ENCODE assay signal across 6 cellular contexts in genomic region chr15:85267158-85267857, GRCh38.
DNase-seq lines count a peak whose midpoint lies in the region; ATAC-seq, FAIRE-seq and TF ChIP-seq lines count a peak whose summit lies in the region.
"Not testable (repeated sequence)": the region's sequence is repeated elsewhere in the genome, so short reads cannot be mapped to it uniquely, and the experiment has no call there.

No MANE protein-coding gene starts in this region.

- H3K36me3 ChIP-seq in Panc1 (ENCODE audit: control insufficient read depth, insufficient read depth, low read length); K562 (ENCODE audit: control insufficient read depth, insufficient read depth, low read length); right atrium auricular region; HepG2 (replicated peaks in 1 of 2; ENCODE audit: control insufficient read depth in 1 of 2, insufficient read depth in 2 of 2, low read length in 2 of 2): not testable (repeated sequence)

- not testable (repeated sequence) for H3K4me2 ChIP-seq in K562 (ENCODE audit: insufficient read depth, low read length); HepG2 (ENCODE audit: low read depth, low read length)

- H3K4me3 Mint-ChIP-seq in stimulated activated memory B cell treated with anti-CD40 and anti-IgM and Interleukin-4, amounts not matched to agents 10 μg/mL and 1 μg/mL and 100 μg/mL, for 72 hours: not testable (repeated sequence)

- not testable (repeated sequence) for H3K79me2 ChIP-seq in K562 (ENCODE audit: control insufficient read depth, insufficient read depth, low read length); HepG2 (ENCODE audit: insufficient read depth, low read length)

- H3K27ac Mint-ChIP-seq in stimulated activated memory B cell treated with anti-CD40 and anti-IgM and Interleukin-4, amounts not matched to agents 10 μg/mL and 1 μg/mL and 100 μg/mL, for 72 hours: not testable (repeated sequence)

- not testable (repeated sequence) for H3K4me1 ChIP-seq in Panc1 (ENCODE audit: control insufficient read depth, insufficient read depth, low read length); K562 (replicated peaks in 1 of 2; ENCODE audit: control insufficient read depth in 2 of 2, insufficient read depth in 2 of 2, low read length in 2 of 2); foreskin keratinocyte; right atrium auricular region; HepG2 (ENCODE audit: insufficient read depth, low read length)

- CTCF ChIA-PET in Panc1 (lab: Charles Lee); K562 (lab: Yijun Ruan, JAX; ENCODE audit: low intra/inter-chr PET ratio); HepG2 (lab: Yijun Ruan, JAX; ENCODE audit: low intra/inter-chr PET ratio, low total read pairs): not testable (repeated sequence)

- not testable (repeated sequence) for H3K4me1 Mint-ChIP-seq in stimulated activated memory B cell treated with anti-CD40 and anti-IgM and Interleukin-4, amounts not matched to agents 10 μg/mL and 1 μg/mL and 100 μg/mL, for 72 hours

- DNase-seq in Panc1 (ENCODE audit: low read depth, low spot score); K562 (ENCODE audit: extremely low read depth in 1 of 4, low spot score in 3 of 4); foreskin keratinocyte; HepG2 (ENCODE audit: low spot score): not testable (repeated sequence)
- DNase-seq in right atrium auricular region (ENCODE audit: low spot score): peak; percentile 32

- BruUV-seq in Panc1 (replicated peaks; lab: Mats Ljungman, UMichigan); K562 (replicated peaks; lab: Mats Ljungman, UMichigan); HepG2 (replicated peaks; lab: Mats Ljungman, UMichigan): not testable (repeated sequence)

- H3K9ac ChIP-seq in K562 (ENCODE audit: insufficient read depth in 1 of 2, low read depth in 2 of 2, low read length in 2 of 2); HepG2 (ENCODE audit: insufficient read depth, low read depth, low read length): not testable (repeated sequence)

- not testable (repeated sequence) for H3K36me3 Mint-ChIP-seq in stimulated activated memory B cell treated with anti-CD40 and anti-IgM and Interleukin-4, amounts not matched to agents 10 μg/mL and 1 μg/mL and 100 μg/mL, for 72 hours

- not testable (repeated sequence) for H4K20me1 ChIP-seq in K562 (replicated peaks; ENCODE audit: control insufficient read depth, insufficient read depth, low read length); HepG2 (ENCODE audit: insufficient read depth, low read length)

- H3K27ac ChIP-seq in Panc1 (ENCODE audit: low read length); K562 (ENCODE audit: extremely low read depth, low read depth, low read length); foreskin keratinocyte; right atrium auricular region; HepG2 (ENCODE audit: extremely low read length, insufficient read depth, low read length): not testable (repeated sequence)

- H3K4me3 ChIP-seq in Panc1 (ENCODE audit: low read depth in 2 of 2, low read length in 2 of 2); K562; right atrium auricular region; HepG2 (replicated peaks in 1 of 3; ENCODE audit: insufficient read depth in 1 of 3, low read depth in 2 of 3, low read length in 3 of 3): not testable (repeated sequence)

- not testable (repeated sequence) for TF ChIP-seq RAD21 in K562 (CRISPR knock-in tag; conservative IDR thresholded peaks at IDR 0.05 in 1 of 2, IDR thresholded peaks at IDR 0.05 in 1 of 2); HepG2 (CRISPR knock-in tag; IDR thresholded peaks at IDR 0.05)

- H3K9me3 ChIP-seq in Panc1 (ENCODE audit: control insufficient read depth, insufficient read depth, low read depth, low read length); K562 (replicated peaks; ENCODE audit: control insufficient read depth, insufficient read depth, low read depth, low read length); right atrium auricular region; HepG2 (ENCODE audit: low read length): not testable (repeated sequence)

- in situ Hi-C loops in Panc1 (cut with HindIII; ENCODE audit: low pct_unique_long_range_greater_than_20kb, low sequenced_read_pairs); K562 (cut with MboI); HepG2 (cut with HindIII; ENCODE audit: extremely low pct_ligation_motif_present, low pct_unique_long_range_greater_than_20kb): not testable (repeated sequence)

- not testable (repeated sequence) for H2AFZ ChIP-seq in K562 (ENCODE audit: low read depth, low read length); HepG2 (ENCODE audit: low read length)

- POLR2A ChIA-PET in Panc1 (lab: Charles Lee); K562 (lab: Yijun Ruan, JAX); HepG2 (lab: Yijun Ruan, JAX): not testable (repeated sequence)

- H3K27me3 ChIP-seq in Panc1 (ENCODE audit: control insufficient read depth, insufficient read depth, low read length); K562 (ENCODE audit: control insufficient read depth in 2 of 2, insufficient read depth in 2 of 2, low read length in 2 of 2); foreskin keratinocyte; right atrium auricular region; HepG2 (ENCODE audit: control insufficient read depth in 1 of 2, insufficient read depth in 2 of 2, low read length in 2 of 2): not testable (repeated sequence)

- TF ChIP-seq POLR2A in K562 (conservative IDR thresholded peaks at IDR 0.05); HepG2 (IDR thresholded peaks at IDR 0.05; ENCODE audit: insufficient read depth in 1 of 2, low read depth in 2 of 2, low read length in 2 of 2): not testable (repeated sequence)

- ATAC-seq in Panc1: 0 out of 2 replicates have a peak, but pooled peaks have one; percentile 21
- peak; percentile 38 for ATAC-seq in K562
- ATAC-seq in foreskin keratinocyte: peak; percentile 9
- ATAC-seq in HepG2: peak; percentile 9; the same call in 1 of the 3 replicates
- peak; percentile 24 for ATAC-seq in stimulated activated memory B cell treated with anti-CD40 and anti-IgM and Interleukin-4, amounts not matched to agents 10 μg/mL and 1 μg/mL and 100 μg/mL, for 72 hours

- intact Hi-C loops in Panc1 (cut with micrococcal nuclease; ENCODE audit: unreplicated experiment); K562 (cut with micrococcal nuclease); HepG2 (cut with micrococcal nuclease; ENCODE audit: unreplicated experiment): not testable (repeated sequence)

- not testable (repeated sequence) for H3K9me3 Mint-ChIP-seq in stimulated activated memory B cell treated with anti-CD40 and anti-IgM and Interleukin-4, amounts not matched to agents 10 μg/mL and 1 μg/mL and 100 μg/mL, for 72 hours

- 0% methylated on average over 7 of the region's 24 CpGs for WGBS in K562 (ENCODE audit: insufficient coverage, low coverage, missing lambda C conversion rate)
- WGBS in HepG2 (ENCODE audit: low lambda C conversion rate): 25% methylated on average over 2 of the region's 24 CpGs

- H3K9me1 ChIP-seq in K562 (ENCODE audit: control insufficient read depth, insufficient read depth, low read length): not testable (repeated sequence)

- TF ChIP-seq CTCF in Panc1 (IDR thresholded peaks at IDR 0.05); K562 (IDR thresholded peaks at IDR 0.05 in 2 of 3, conservative IDR thresholded peaks at IDR 0.05 in 1 of 3; ENCODE audit: insufficient read depth in 2 of 3, low read depth in 1 of 3, low read length in 3 of 3); foreskin keratinocyte (conservative IDR thresholded peaks at IDR 0.05); right atrium auricular region (IDR thresholded peaks at IDR 0.05); HepG2 (CRISPR knock-in tag; IDR thresholded peaks at IDR 0.05): not testable (repeated sequence)

- FAIRE-seq in K562 (lab: Jason Lieb, UNC); HepG2 (lab: Jason Lieb, UNC): not testable (repeated sequence)

- not testable (repeated sequence) for TF ChIP-seq EP300 in K562 (IDR thresholded peaks at IDR 0.05; ENCODE audit: low read length); HepG2 (IDR thresholded peaks at IDR 0.05; ENCODE audit: low read depth in 2 of 2, low read length in 2 of 2); HepG2 (CRISPR knock-in tag; IDR thresholded peaks at IDR 0.05; ENCODE audit: borderline replicate concordance)

- H3K27me3 Mint-ChIP-seq in stimulated activated memory B cell treated with anti-CD40 and anti-IgM and Interleukin-4, amounts not matched to agents 10 μg/mL and 1 μg/mL and 100 μg/mL, for 72 hours: not testable (repeated sequence)
